In the genomic region with DNA sequence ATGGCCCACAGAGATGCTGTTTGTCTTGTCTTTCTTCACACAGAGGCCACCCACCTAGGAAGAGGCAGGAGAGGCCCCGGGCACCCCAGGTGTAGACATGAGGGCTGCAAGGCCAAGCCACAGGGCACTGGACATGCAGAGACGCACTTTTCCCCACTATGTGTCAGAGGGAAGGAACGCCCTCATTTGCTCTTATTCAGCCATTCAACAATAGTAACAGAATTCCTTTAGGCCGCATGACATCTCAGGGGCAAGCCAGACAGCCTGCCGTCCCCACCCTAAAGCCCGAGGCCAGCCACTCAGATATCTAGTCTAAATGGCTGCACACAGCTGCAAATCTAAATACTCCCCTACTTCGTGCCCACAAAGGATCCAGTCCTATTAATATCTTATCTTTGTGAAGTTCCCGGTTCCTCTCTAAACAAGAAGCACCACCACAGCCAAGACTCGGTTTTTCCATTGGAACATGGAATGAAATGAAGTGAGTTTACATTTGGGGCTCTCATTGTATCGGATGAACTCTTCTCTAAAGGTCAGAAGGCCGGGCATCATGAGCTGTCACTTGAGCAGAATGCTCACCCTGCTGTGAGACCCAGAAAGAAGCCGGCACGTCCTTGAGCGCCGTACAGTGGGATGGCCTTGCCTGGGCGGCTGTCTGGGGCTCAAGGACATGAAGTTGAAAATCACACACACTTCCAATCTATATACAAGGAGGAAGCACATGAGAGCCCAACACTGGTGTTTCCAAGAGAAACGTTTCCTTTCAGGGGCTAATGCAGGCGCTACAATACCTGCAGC, we compare ENCODE assay signal across 17 cellular contexts. TPM values are rescaled to one million over a fixed set of nuclear protein-coding genes. Genes with fewer than 3 reads are reported as not detected.
DNase-seq lines count a peak whose midpoint lies in the region; ATAC-seq, FAIRE-seq and TF ChIP-seq lines count a peak whose summit lies in the region.
"Had no signal": no experiment of that assay in that cellular context is flagged by ENCODE, and none has a peak within 500 bp of the region (broad histone marks: within the 10 kb centered on the region; RNA-seq: fewer than 3 reads in every experiment).

No MANE protein-coding gene starts in this region.

- H3K4me1 ChIP-seq in liver (ENCODE audit: control insufficient read depth in 4 of 4, insufficient read depth in 4 of 4, low read length in 3 of 4): peaks cover 0 to 3% (median 0%) of the 10 kb centered on the region in 4 donors
- no peaks in the 10 kb centered on the region for H3K4me1 ChIP-seq in HepG2 (ENCODE audit: insufficient read depth, low read length)
- H3K4me1 ChIP-seq in rectal smooth muscle tissue (ENCODE audit: control insufficient read depth, insufficient read depth, low read length): peaks cover 45% of the 10 kb centered on the region
- H3K4me1 ChIP-seq in thyroid gland: peaks cover 5 to 6% of the 10 kb centered on the region in 2 donors

- no peak for DNase-seq in HepG2 (ENCODE audit: low spot score)
- DNase-seq in left cardiac atrium: peak; percentile 45
- DNase-seq in GM12892 (ENCODE audit: insufficient read length): no peak
- DNase-seq in DMS153 treated with DMSO at 0.1 percent for 48 hours (lab: John Stamatoyannopoulos, UW; ENCODE audit: unreplicated experiment): no peak
- DNase-seq in thyroid gland: no peak
- DNase-seq: activated CD4-positive, alpha-beta memory T cell treated with anti-CD3 and anti-CD28 coated beads, Interleukin-2, amount 10 ng/mL, durations not matched to agents 7 days and 5 days; CD4-positive, CD25-positive, alpha-beta regulatory T cell; DND-41; MG63; NCI-H2081 treated with DMSO at 0.1 percent for 48 hours; NCI-H526 had no signal

- H2AFZ ChIP-seq in HepG2 (ENCODE audit: low read length): no peak overlapping the region

- H3K27ac ChIP-seq in liver (ENCODE audit: low read depth in 1 of 2, low read length in 2 of 2) (no peak overlapping the region), HepG2 (ENCODE audit: extremely low read length, insufficient read depth, low read length) (no peak overlapping the region), rectal smooth muscle tissue (ENCODE audit: low read depth, low read length) (peak overlapping the region; percentile 61), thyroid gland (no peak overlapping the region)

- no peak for TF ChIP-seq EP300 in HepG2 (IDR thresholded peaks at IDR 0.05; ENCODE audit: low read depth in 2 of 2, low read length in 2 of 2)
- TF ChIP-seq EP300 in HepG2 (CRISPR knock-in tag; IDR thresholded peaks at IDR 0.05; ENCODE audit: borderline replicate concordance): no peak

- no peak for ATAC-seq in HepG2
- peak; percentile 53 to 68 for ATAC-seq in left cardiac atrium
- no peak for ATAC-seq in GM21528 (IDR thresholded peaks at IDR 0.05; ENCODE audit: low FRiP score, unreplicated experiment)

- H3K79me2 ChIP-seq in HepG2 (ENCODE audit: insufficient read depth, low read length): no peaks in the 10 kb centered on the region

- in situ Hi-C loops in HepG2 (cut with HindIII; ENCODE audit: extremely low pct_ligation_motif_present, low pct_unique_long_range_greater_than_20kb): no loop called here

- TF ChIP-seq CTCF in liver (IDR thresholded peaks at IDR 0.05; ENCODE audit: low read depth, low read length, missing input control) (no peak), HepG2 (CRISPR knock-in tag; IDR thresholded peaks at IDR 0.05) (no peak), thyroid gland (IDR thresholded peaks at IDR 0.05) (no peak)

- POLR2A ChIA-PET in HepG2 (lab: Yijun Ruan, JAX): no interaction called here

- BruUV-seq in HepG2 (replicated peaks; lab: Mats Ljungman, UMichigan): no TSS peak

- H3K36me3 ChIP-seq in liver (ENCODE audit: control insufficient read depth in 4 of 4, insufficient read depth in 3 of 4, low read depth in 1 of 4, low read length in 3 of 4) (no peaks in the 10 kb centered on the region), HepG2 (replicated peaks in 1 of 2; ENCODE audit: control insufficient read depth in 1 of 2, insufficient read depth in 2 of 2, low read length in 2 of 2) (no peaks in the 10 kb centered on the region), rectal smooth muscle tissue (ENCODE audit: control insufficient read depth, insufficient read depth, low read length) (no peaks in the 10 kb centered on the region), thyroid gland (no peaks in the 10 kb centered on the region)
- H3K36me3 ChIP-seq: MG63 had no signal

- TF ChIP-seq RAD21 in liver (IDR thresholded peaks at IDR 0.05) (no peak), HepG2 (CRISPR knock-in tag; IDR thresholded peaks at IDR 0.05) (no peak)

- H3K4me3 ChIP-seq in liver (ENCODE audit: low read depth in 1 of 3, low read length in 3 of 3): no peak overlapping the region
- H3K4me3 ChIP-seq in HepG2 (replicated peaks in 1 of 3; ENCODE audit: insufficient read depth in 1 of 3, low read depth in 2 of 3, low read length in 3 of 3): no peak overlapping the region
- no peak overlapping the region for H3K4me3 ChIP-seq in rectal smooth muscle tissue (ENCODE audit: low read length)
- H3K4me3 ChIP-seq in thyroid gland (replicated peaks in 1 of 3): no peak overlapping the region
- H3K4me3 ChIP-seq: MG63 had no signal

- CTCF ChIA-PET in HepG2 (lab: Yijun Ruan, JAX; ENCODE audit: low intra/inter-chr PET ratio, low total read pairs): no interaction called here

- H4K20me1 ChIP-seq in HepG2 (ENCODE audit: insufficient read depth, low read length): no peaks in the 10 kb centered on the region

- intact Hi-C loops in HepG2 (cut with micrococcal nuclease; ENCODE audit: unreplicated experiment) (no loop called here), left cardiac atrium (cut with DNase I) (no loop called here), thyroid gland (cut with DNase I) (no loop called here)

- FAIRE-seq in HepG2 (lab: Jason Lieb, UNC) (no peak), GM12892 (lab: Jason Lieb, UNC) (no peak)
- FAIRE-seq: A204.1, HTR-8/SVneo had no signal

- peaks cover 0 to 3% (median 0%) of the 10 kb centered on the region in 4 donors for H3K27me3 ChIP-seq in liver (ENCODE audit: control insufficient read depth in 4 of 4, insufficient read depth in 4 of 4, low read length in 3 of 4)
- peaks cover 4 to 52% of the 10 kb centered on the region in 2 experiments for H3K27me3 ChIP-seq in HepG2 (ENCODE audit: control insufficient read depth in 1 of 2, insufficient read depth in 2 of 2, low read length in 2 of 2)
- H3K27me3 ChIP-seq in rectal smooth muscle tissue (ENCODE audit: control insufficient read depth, insufficient read depth, low read length): no peaks in the 10 kb centered on the region
- H3K27me3 ChIP-seq in thyroid gland: no peaks in the 10 kb centered on the region
- H3K27me3 ChIP-seq: MG63 had no signal

- TF ChIP-seq POLR2A in HepG2 (IDR thresholded peaks at IDR 0.05; ENCODE audit: insufficient read depth in 1 of 2, low read depth in 2 of 2, low read length in 2 of 2) (no peak), GM12892 (IDR thresholded peaks at IDR 0.05; ENCODE audit: low read depth, low read length) (no peak), thyroid gland (IDR thresholded peaks at IDR 0.05) (no peak)

- no peak overlapping the region for H3K4me2 ChIP-seq in HepG2 (ENCODE audit: low read depth, low read length)

- H3K9ac ChIP-seq in liver (ENCODE audit: low read depth in 1 of 2, low read length in 2 of 2) (no peak overlapping the region), HepG2 (ENCODE audit: insufficient read depth, low read depth, low read length) (no peak overlapping the region), rectal smooth muscle tissue (ENCODE audit: low read length) (no peak overlapping the region)

- H3K9me3 ChIP-seq in liver (ENCODE audit: control insufficient read depth in 4 of 4, low read length in 3 of 4) (no peaks in the 10 kb centered on the region), HepG2 (ENCODE audit: low read length) (no peaks in the 10 kb centered on the region), thyroid gland (no peaks in the 10 kb centered on the region)
- H3K9me3 ChIP-seq: MG63 had no signal

- 65% methylated on average over 18 of the region's 18 CpGs for WGBS in liver
- 17% methylated on average over 18 of the region's 18 CpGs for WGBS in HepG2 (ENCODE audit: low lambda C conversion rate)
- 79 to 84% methylated on average over 18 of the region's 18 CpGs for WGBS in thyroid gland, 2 donors

RNA-seq across cellular contexts. Expression of a gene that starts 19.7 kb away (rescaled TPM):
- total RNA-seq in liver (10 to 100 TPM; 41.0 to 68.5 TPM), HepG2 (2016; rRNA removed; fragmentation: Illumina TruSeq; extraction: Trizol) (not detected in 2 replicates), left cardiac atrium (100 to 1,000 TPM; 210 to 456 TPM), thyroid gland (100 to 1,000 TPM in 2 of 4 donors, 10 to 100 TPM in 2; 71.3 to 161 (median 112) TPM)
- polyA plus RNA-seq in liver (10 to 100 TPM in 1 of 2 donors, 1 to 10 TPM in 1; 5.0 to 34.7 TPM), HepG2 (2011; rRNA removed) (0.03 TPM in 1 of 2 replicates, not detected in the other)
- total RNA-seq in HepG2 (2016; cell fraction: cytosol; rRNA removed; fragmentation: Illumina TruSeq; extraction: Trizol; ENCODE audit: low read depth): not detected in 2 replicates
- not detected in 2 replicates for total RNA-seq in HepG2 (2016; cell fraction: insoluble cytoplasmic fraction; rRNA removed; fragmentation: Illumina TruSeq; extraction: Trizol)
- not detected in 2 replicates for total RNA-seq in HepG2 (2016; cell fraction: membrane; rRNA removed; fragmentation: Illumina TruSeq; extraction: Trizol)
- not detected in 2 replicates for total RNA-seq in HepG2 (2016; cell fraction: nucleus; rRNA removed; fragmentation: Illumina TruSeq; extraction: Trizol)
- polyA plus RNA-seq in HepG2 (2011; cell fraction: cytosol; rRNA removed): not detected in 2 replicates
- polyA plus RNA-seq in HepG2 (2011; cell fraction: nucleus; rRNA removed): 0.05 TPM in 1 of 2 replicates, not detected in the other
- not detected in 2 replicates for polyA plus RNA-seq in HepG2 (2012)
- polyA plus RNA-seq in HepG2 (2016; cell fraction: cytosol; fragmentation: Illumina TruSeq; extraction: Trizol; ENCODE audit: low read depth): not detected in 2 replicates
- polyA plus RNA-seq in HepG2 (2016; cell fraction: insoluble cytoplasmic fraction; fragmentation: Illumina TruSeq; extraction: Trizol; ENCODE audit: low read depth): not detected in 2 replicates
- not detected in 2 replicates for polyA plus RNA-seq in HepG2 (2016; cell fraction: membrane; fragmentation: Illumina TruSeq; extraction: Trizol; ENCODE audit: low read depth)
- not detected in 2 replicates for polyA plus RNA-seq in HepG2 (2016; cell fraction: nucleus; fragmentation: Illumina TruSeq; extraction: Trizol; ENCODE audit: insufficient read depth, low read depth)
- 10.2 TPM in 1 of 2 replicates, not detected in the other for polyA minus RNA-seq in HepG2 (2011; rRNA and poly(A)+ RNA removed; ENCODE audit: low replicate concordance)
- not detected in 2 replicates for polyA minus RNA-seq in HepG2 (2011; cell fraction: cytosol; rRNA and poly(A)+ RNA removed)
- 0.13 TPM in 1 of 2 replicates, not detected in the other for polyA minus RNA-seq in HepG2 (2011; cell fraction: nucleus; rRNA and poly(A)+ RNA removed)
- polyA plus RNA-seq in GM12892 (2012; ENCODE audit: missing spikeins): not detected
- total RNA-seq: activated CD4-positive, alpha-beta memory T cell treated with anti-CD3 and anti-CD28 coated beads, Interleukin-2, amount 10 ng/mL, durations not matched to agents 7 days and 5 days; activated T-helper 1 cell treated with anti-CD3 and anti-CD28 coated beads, Interleukin-12 subunit alpha, Interleukin-12 subunit beta, Interleukin-2, Interleukin-4 antibody, amounts not matched to agents 30 ng/mL and 10 ng/mL and 1 ng/mL, durations not matched to agents 14 hours and 24 hours and 36 hours; CD4-positive, CD25-positive, alpha-beta regulatory T cell had no signal
- polyA plus RNA-seq: CD4-positive, CD25-positive, alpha-beta regulatory T cell had no signal

RNA-seq across cellular contexts. Expression of a gene that starts 19.9 kb away (rescaled TPM):
- total RNA-seq in liver: 10 to 100 TPM; 40.0 to 45.2 TPM
- 10 to 100 TPM in 1 of 2 donors, 1 to 10 TPM in 1; 8.0 to 40.7 TPM for polyA plus RNA-seq in liver
- total RNA-seq in HepG2 (2016; rRNA removed; fragmentation: Illumina TruSeq; extraction: Trizol): 0.15 and 0.22 TPM in 2 replicates
- total RNA-seq in HepG2 (2016; cell fraction: cytosol; rRNA removed; fragmentation: Illumina TruSeq; extraction: Trizol; ENCODE audit: low read depth): not detected in 2 replicates
- total RNA-seq in HepG2 (2016; cell fraction: insoluble cytoplasmic fraction; rRNA removed; fragmentation: Illumina TruSeq; extraction: Trizol): 0.15 and 0.35 TPM in 2 replicates
- not detected in 2 replicates for total RNA-seq in HepG2 (2016; cell fraction: membrane; rRNA removed; fragmentation: Illumina TruSeq; extraction: Trizol)
- 1.3 TPM in 1 of 2 replicates, not detected in the other for total RNA-seq in HepG2 (2016; cell fraction: nucleus; rRNA removed; fragmentation: Illumina TruSeq; extraction: Trizol)
- 1.0 and 1.9 TPM in 2 replicates for polyA plus RNA-seq in HepG2 (2011; rRNA removed)
- 0.56 and 1.6 TPM in 2 replicates for polyA plus RNA-seq in HepG2 (2011; cell fraction: cytosol; rRNA removed)
- polyA plus RNA-seq in HepG2 (2011; cell fraction: nucleus; rRNA removed): 1.2 and 4.2 TPM in 2 replicates
- polyA plus RNA-seq in HepG2 (2012): 0.25 and 0.92 TPM in 2 replicates
- 0.21 TPM in 1 of 2 replicates, not detected in the other for polyA plus RNA-seq in HepG2 (2016; cell fraction: cytosol; fragmentation: Illumina TruSeq; extraction: Trizol; ENCODE audit: low read depth)
- 0.19 and 0.68 TPM in 2 replicates for polyA plus RNA-seq in HepG2 (2016; cell fraction: insoluble cytoplasmic fraction; fragmentation: Illumina TruSeq; extraction: Trizol; ENCODE audit: low read depth)
- 0.21 and 0.27 TPM in 2 replicates for polyA plus RNA-seq in HepG2 (2016; cell fraction: membrane; fragmentation: Illumina TruSeq; extraction: Trizol; ENCODE audit: low read depth)
- polyA plus RNA-seq in HepG2 (2016; cell fraction: nucleus; fragmentation: Illumina TruSeq; extraction: Trizol; ENCODE audit: insufficient read depth, low read depth): 0.37 TPM in 1 of 2 replicates, not detected in the other
- 3.0 and 8.4 TPM in 2 replicates for polyA minus RNA-seq in HepG2 (2011; rRNA and poly(A)+ RNA removed; ENCODE audit: low replicate concordance)
- polyA minus RNA-seq in HepG2 (2011; cell fraction: cytosol; rRNA and poly(A)+ RNA removed): 0.97 and 1.9 TPM in 2 replicates
- polyA minus RNA-seq in HepG2 (2011; cell fraction: nucleus; rRNA and poly(A)+ RNA removed): 0.75 and 1.4 TPM in 2 replicates
- 100 to 1,000 TPM; 176 to 384 TPM for total RNA-seq in left cardiac atrium
- 0.32 TPM for polyA plus RNA-seq in GM12892 (2012; ENCODE audit: missing spikeins)
- total RNA-seq in thyroid gland: 100 to 1,000 TPM in 3 of 4 donors, 10 to 100 TPM in 1; 97.6 to 193 (median 131) TPM
- total RNA-seq: activated CD4-positive, alpha-beta memory T cell treated with anti-CD3 and anti-CD28 coated beads, Interleukin-2, amount 10 ng/mL, durations not matched to agents 7 days and 5 days; activated T-helper 1 cell treated with anti-CD3 and anti-CD28 coated beads, Interleukin-12 subunit alpha, Interleukin-12 subunit beta, Interleukin-2, Interleukin-4 antibody, amounts not matched to agents 30 ng/mL and 10 ng/mL and 1 ng/mL, durations not matched to agents 14 hours and 24 hours and 36 hours; CD4-positive, CD25-positive, alpha-beta regulatory T cell had no signal
- polyA plus RNA-seq: CD4-positive, CD25-positive, alpha-beta regulatory T cell had no signal

Comparison
In these comparisons a context has a peak if more than half of its experiments do, and no peak if none do; other contexts are left out.
1. RNA of a gene that starts 19.7 kb away (total RNA-seq): 210 to 456 TPM in left cardiac atrium, 71.3 to 161 TPM in thyroid gland and 41.0 to 68.5 TPM in liver; not detected in HepG2; every median in the first group is over 10 times any median in the second.
2. RNA of a gene that starts 19.9 kb away (total RNA-seq): 176 to 384 TPM in left cardiac atrium, 97.6 to 193 TPM in thyroid gland and 40.0 to 45.2 TPM in liver; 0.15 to 1.3 TPM in HepG2; every median in the first group is over 10 times any median in the second.
3. ATAC-seq: peak in left cardiac atrium (2 of 2); none in HepG2 (single experiment) and GM21528 (single experiment).